ENCODE assay signal across 11 cellular contexts in the genomic region with DNA sequence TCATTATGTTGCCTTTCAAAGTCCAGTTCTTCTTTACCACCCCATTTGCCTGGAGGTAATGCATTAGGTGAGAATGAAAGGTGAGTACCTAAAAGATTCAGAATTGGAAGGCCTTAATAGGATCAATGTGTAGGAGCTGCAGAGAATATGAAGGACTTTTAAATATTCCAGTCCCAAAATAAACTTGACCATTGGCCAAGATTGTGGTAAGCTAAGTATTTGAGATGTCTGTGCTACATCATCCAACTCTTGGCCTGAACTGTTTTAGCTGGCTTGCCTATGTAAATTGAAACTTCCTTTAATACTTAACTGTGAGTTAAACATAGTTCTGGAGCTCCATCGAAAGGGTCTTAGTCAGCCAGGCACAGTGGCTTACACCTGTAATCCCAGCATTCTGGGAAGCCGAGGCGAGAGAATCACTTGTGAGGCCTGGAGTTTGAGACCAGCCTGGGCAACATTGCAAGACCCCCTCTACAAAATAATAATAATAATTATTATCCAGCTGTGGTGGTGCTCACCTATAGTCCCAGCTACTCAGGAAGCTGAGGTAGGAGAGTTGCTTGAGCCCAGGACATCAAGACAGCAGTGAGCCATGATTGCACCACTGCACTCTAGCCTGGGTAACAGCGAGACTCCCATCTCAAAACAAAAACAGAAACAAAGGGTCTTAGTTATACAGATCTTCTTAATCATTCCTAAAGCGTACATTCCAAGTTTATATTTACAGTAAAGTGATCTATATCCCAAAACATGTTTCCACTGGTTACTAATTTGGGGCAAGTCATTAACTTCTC. TPM values are rescaled to one million over a fixed set of nuclear protein-coding genes. Genes with fewer than 3 reads are reported as not detected.
DNase-seq lines count a peak whose midpoint lies in the region; ATAC-seq and TF ChIP-seq lines count a peak whose summit lies in the region.
"Had no signal": no experiment of that assay in that cellular context is flagged by ENCODE, and none has a peak within 500 bp of the region (broad histone marks: within the 10 kb centered on the region; RNA-seq: fewer than 3 reads in every experiment).

No MANE protein-coding gene starts in this region.

- no peaks in the 10 kb centered on the region for H3K23me2 ChIP-seq in H9 (ENCODE audit: insufficient read length, low read depth, low read length, poor library complexity, severe bottlenecking)

- DNase-seq in H9 (no peak), brain microvascular endothelial cell (peak; percentile 74), hepatocyte (ENCODE audit: low spot score) (peak; percentile 9), T-helper 9 cell (no peak), midbrain (lab: John Stamatoyannopoulos, UW) (no peak)
- DNase-seq: activated T-cell treated with anti-CD3 and anti-CD28 coated beads, Interleukin-2, amount 50 U/mL, for 24 hours; effector memory CD4-positive, alpha-beta T cell; NCI-H510A had no signal

- no peak overlapping the region for H3K4ac ChIP-seq in H9 (ENCODE audit: low read depth, low read length)

- no peaks in the 10 kb centered on the region for H3K9me2 ChIP-seq in hepatocyte (replicated peaks; ENCODE audit: insufficient read depth)

- no peaks in the 10 kb centered on the region for H3K36me3 Mint-ChIP-seq in H9 (ENCODE audit: insufficient read depth in 1 of 3, low read depth in 3 of 3)
- no peaks in the 10 kb centered on the region for H3K36me3 Mint-ChIP-seq in activated T-helper 17 cell treated with anti-CD3 and anti-CD28 coated beads, Interleukin-2, amount 50 U/mL, for 72 hours (ENCODE audit: low read depth)

- no peak overlapping the region for H4K8ac ChIP-seq in H9 (replicated peaks; ENCODE audit: insufficient read length, low read depth, low read length)

- H3K18ac ChIP-seq in H9 (ENCODE audit: insufficient read length, low read depth, low read length) = no peak overlapping the region

- H2AFZ ChIP-seq in H9 (ENCODE audit: low read length) (no peak overlapping the region), hepatocyte (no peak overlapping the region)

- H3K4me1 Mint-ChIP-seq in H9 = peaks cover 65 to 68% of the 10 kb centered on the region in 2 experiments
- peaks cover 27% of the 10 kb centered on the region for H3K4me1 Mint-ChIP-seq in activated T-helper 17 cell treated with anti-CD3 and anti-CD28 coated beads, Interleukin-2, amount 50 U/mL, for 72 hours

- no peak overlapping the region for H3K14ac ChIP-seq in H9 (ENCODE audit: insufficient read depth, low read length)

- TF ChIP-seq CTCF in H9 (conservative IDR thresholded peaks at IDR 0.05) = no peak
- no peak for TF ChIP-seq CTCF in brain microvascular endothelial cell (IDR thresholded peaks at IDR 0.05; ENCODE audit: low read depth, low read length, missing control alignments)
- TF ChIP-seq CTCF in hepatocyte (IDR thresholded peaks at IDR 0.05; ENCODE audit: poor library complexity) = no peak

- no peak overlapping the region for H3K56ac ChIP-seq in H9 (ENCODE audit: insufficient read length, low read depth, low read length)

- H3K36me3 ChIP-seq in brain microvascular endothelial cell (replicated peaks) (no peaks in the 10 kb centered on the region), hepatocyte (replicated peaks; ENCODE audit: insufficient read depth, low read depth) (no peaks in the 10 kb centered on the region), subcutaneous abdominal adipose tissue (ENCODE audit: control insufficient read depth in 5 of 5, insufficient read depth in 5 of 5, low read length in 5 of 5) (no peaks in the 10 kb centered on the region)

- H3K4me3 ChIP-seq in brain microvascular endothelial cell (ENCODE audit: low read depth, low read length) (no peak overlapping the region), hepatocyte (no peak overlapping the region), subcutaneous abdominal adipose tissue (ENCODE audit: low read depth in 1 of 5, low read length in 5 of 5) (no peak overlapping the region)

- no peak overlapping the region for H3K23ac ChIP-seq in H9 (ENCODE audit: insufficient read length, low read depth, low read length)

- no peak overlapping the region for H2BK20ac ChIP-seq in H9 (ENCODE audit: low read depth, low read length, poor library complexity, severe bottlenecking)

- H3K27ac ChIP-seq in H9 (ENCODE audit: insufficient read length, low read depth, low read length) = no peak overlapping the region
- peak overlapping the region; percentile 38 for H3K27ac ChIP-seq in brain microvascular endothelial cell
- H3K27ac ChIP-seq in hepatocyte = no peak overlapping the region
- H3K27ac ChIP-seq in subcutaneous abdominal adipose tissue (ENCODE audit: low read depth, low read length) = peak overlapping the region; percentile 38

- H3K4me1 ChIP-seq in H9 (ENCODE audit: insufficient read depth, low read length) = no peaks in the 10 kb centered on the region; the same call in 1 of the 2 replicates
- H3K4me1 ChIP-seq in hepatocyte (ENCODE audit: insufficient read depth) = peaks cover 48% of the 10 kb centered on the region
- H3K4me1 ChIP-seq in subcutaneous abdominal adipose tissue (ENCODE audit: control insufficient read depth in 5 of 5, insufficient read depth in 5 of 5, low read length in 5 of 5) = peaks cover 2 to 47% (median 43%) of the 10 kb centered on the region in 5 donors

- H3K4me3 Mint-ChIP-seq in H9 = no peak overlapping the region; a peak in 1 of 5 replicates
- no peak overlapping the region for H3K4me3 Mint-ChIP-seq in activated T-helper 17 cell treated with anti-CD3 and anti-CD28 coated beads, Interleukin-2, amount 50 U/mL, for 72 hours
- H3K4me3 Mint-ChIP-seq: activated T-cell treated with anti-CD3 and anti-CD28 coated beads, Interleukin-2, amount 50 U/mL, for 24 hours had no signal

- H4K91ac ChIP-seq in H9 (ENCODE audit: insufficient read length, low read depth, low read length) = no peak overlapping the region

- peaks cover 7% of the 10 kb centered on the region for H3K79me1 ChIP-seq in H9 (ENCODE audit: insufficient read depth, low read depth, low read length, poor library complexity, severe bottlenecking)

- H2AK5ac ChIP-seq in H9 (ENCODE audit: insufficient read length, low read length) = no peak overlapping the region

- in situ Hi-C loops in brain microvascular endothelial cell (cut with HindIII; ENCODE audit: low pct_ligation_motif_present, low sequenced_read_pairs) = no loop called here

- no peak overlapping the region for H2BK5ac ChIP-seq in H9 (ENCODE audit: insufficient read length, low read length)

- WGBS in H9 (ENCODE audit: extremely low coverage, insufficient read length, low lambda C conversion rate) = no CpG with 5 or more reads among the region's 5 CpGs
- 70% methylated on average over 5 of the region's 5 CpGs for WGBS in hepatocyte (ENCODE audit: low lambda C conversion rate, missing lambda C conversion rate)

- no peaks in the 10 kb centered on the region for H3K9me3 Mint-ChIP-seq in H9
- H3K9me3 Mint-ChIP-seq in activated T-helper 17 cell treated with anti-CD3 and anti-CD28 coated beads, Interleukin-2, amount 50 U/mL, for 72 hours = no peaks in the 10 kb centered on the region
- H3K9me3 Mint-ChIP-seq: activated T-cell treated with anti-CD3 and anti-CD28 coated beads, Interleukin-2, amount 50 U/mL, for 24 hours had no signal

- no peak overlapping the region for H3T11ph ChIP-seq in H9 (ENCODE audit: low read length)

- H3K4me2 ChIP-seq in H9 (ENCODE audit: insufficient read depth, insufficient read length, low read length) = no peak overlapping the region
- H3K4me2 ChIP-seq in hepatocyte = peak overlapping the region; percentile 11

- no peak for ATAC-seq in GM18498 (IDR thresholded peaks at IDR 0.05; ENCODE audit: unreplicated experiment)
- ATAC-seq in activated T-helper 17 cell treated with anti-CD3 and anti-CD28 coated beads, Interleukin-2, amount 50 U/mL, for 72 hours (replicated peaks) = no peak

- no peaks in the 10 kb centered on the region for H3K9me3 ChIP-seq in H9 (ENCODE audit: control insufficient read depth, low read depth, low read length)
- H3K9me3 ChIP-seq in hepatocyte (ENCODE audit: low read depth) = no peaks in the 10 kb centered on the region
- H3K9me3 ChIP-seq in subcutaneous abdominal adipose tissue (ENCODE audit: control insufficient read depth in 5 of 5, low read length in 5 of 5) = no peaks in the 10 kb centered on the region

- H3K9ac ChIP-seq in H9 (ENCODE audit: extremely low read depth, insufficient read length, low read length) (no peak overlapping the region), subcutaneous abdominal adipose tissue (ENCODE audit: low read length in 5 of 5) (no peak overlapping the region)

- no peak overlapping the region for H4K5ac ChIP-seq in H9 (ENCODE audit: insufficient read length, low read depth, low read length)

- H3K27me3 ChIP-seq in H9 (ENCODE audit: insufficient read depth, low read length) = no peaks in the 10 kb centered on the region
- no peaks in the 10 kb centered on the region for H3K27me3 ChIP-seq in brain microvascular endothelial cell (replicated peaks)
- H3K27me3 ChIP-seq in hepatocyte = no peaks in the 10 kb centered on the region
- no peaks in the 10 kb centered on the region for H3K27me3 ChIP-seq in subcutaneous abdominal adipose tissue (ENCODE audit: control insufficient read depth in 5 of 5, insufficient read depth in 4 of 5, low read length in 5 of 5)

- no peak overlapping the region for H2BK15ac ChIP-seq in H9 (ENCODE audit: low read depth, low read length)

- no peak overlapping the region for H2BK120ac ChIP-seq in H9 (ENCODE audit: low read depth, low read length, poor library complexity, severe bottlenecking)

- peak overlapping the region; percentile 69 to 91 (median 81); a peak in 5 of 7 replicates for H3K27ac Mint-ChIP-seq in H9
- H3K27ac Mint-ChIP-seq in activated T-helper 17 cell treated with anti-CD3 and anti-CD28 coated beads, Interleukin-2, amount 50 U/mL, for 72 hours = no peak overlapping the region
- H3K27ac Mint-ChIP-seq: activated T-cell treated with anti-CD3 and anti-CD28 coated beads, Interleukin-2, amount 50 U/mL, for 24 hours had no signal

- no peaks in the 10 kb centered on the region for H4K20me1 ChIP-seq in H9 (ENCODE audit: control insufficient read depth, insufficient read depth, insufficient read length)
- peaks cover 83% of the 10 kb centered on the region for H4K20me1 ChIP-seq in hepatocyte (ENCODE audit: insufficient read depth, poor library complexity, severe bottlenecking)

- H3K27me3 Mint-ChIP-seq in H9 (ENCODE audit: low read depth) = no peaks in the 10 kb centered on the region
- H3K27me3 Mint-ChIP-seq in activated T-helper 17 cell treated with anti-CD3 and anti-CD28 coated beads, Interleukin-2, amount 50 U/mL, for 72 hours = no peaks in the 10 kb centered on the region
- H3K27me3 Mint-ChIP-seq: activated T-cell treated with anti-CD3 and anti-CD28 coated beads, Interleukin-2, amount 50 U/mL, for 24 hours had no signal

- H3K79me2 ChIP-seq in H9 (ENCODE audit: insufficient read depth, low read length) (peaks cover 3% of the 10 kb centered on the region; the same call in 1 of the 2 replicates), hepatocyte (peaks cover 96% of the 10 kb centered on the region)

- H2BK12ac ChIP-seq in H9 (ENCODE audit: insufficient read length, low read depth, low read length) = no peak overlapping the region

RNA-seq across cellular contexts. Expression of gene MTMR3, which starts 29.8 kb away (rescaled TPM):
- 18.9 and 19.8 TPM in 2 replicates for total RNA-seq in H9 (2021)
- 33.4 and 42.7 TPM in 2 replicates for total RNA-seq in hepatocyte
- 16.2 and 18.8 TPM in 2 replicates for polyA plus RNA-seq in hepatocyte
- total RNA-seq in activated T-helper 17 cell treated with anti-CD3 and anti-CD28 coated beads, Interleukin-2, amount 50 U/mL, for 72 hours = 10 to 100 TPM; 24.7 to 34.7 TPM

Comparison
In these comparisons a context has a peak if more than half of its experiments do, and no peak if none do; other contexts are left out.
1. DNase-seq: peak in brain microvascular endothelial cell (single experiment) and hepatocyte (single experiment); none in H9 (single experiment), T-helper 9 cell (single experiment) and midbrain (single experiment).
2. H3K27ac ChIP-seq: peak in brain microvascular endothelial cell (single experiment) and subcutaneous abdominal adipose tissue (single experiment); none in H9 (single experiment) and hepatocyte (single experiment).